ENCODE assay signal across 8 cellular contexts in genomic region chr2:27264753-27265535, GRCh38. TPM values are rescaled to one million over a fixed set of nuclear protein-coding genes. Genes with fewer than 3 reads are reported as not detected.
DNase-seq lines count a peak whose midpoint lies in the region; ATAC-seq and TF ChIP-seq lines count a peak whose summit lies in the region.

No MANE protein-coding gene starts in this region.

- peak overlapping the region; percentile 87 for H2AFZ ChIP-seq in MM.1S (ENCODE audit: low read length)

- peak overlapping the region; percentile 65 for H3K4me3 ChIP-seq in MM.1S (ENCODE audit: low read length)
- H3K4me3 ChIP-seq in sigmoid colon = peak overlapping the region in 3 of 4 donors; percentile 15 to 30 (median 26)

- no peaks in the 10 kb centered on the region for H3K36me3 Mint-ChIP-seq in activated naive CD8-positive, alpha-beta T cell treated with anti-CD3 and anti-CD28 coated beads, Interleukin-2, amount 10 ng/mL, durations not matched to agents 7 days and 5 days

- H3K4me2 ChIP-seq in MM.1S (ENCODE audit: low read depth, low read length) = peak overlapping the region; percentile 81

- 4% methylated on average over 56 of the region's 56 CpGs for WGBS in sigmoid colon, 2 donors

- H3F3A ChIP-seq in MM.1S (ENCODE audit: insufficient read depth, low read length) = no peaks in the 10 kb centered on the region

- no peaks in the 10 kb centered on the region for H3K9me3 ChIP-seq in MM.1S (replicated peaks; ENCODE audit: insufficient read depth, low read length)
- no peaks in the 10 kb centered on the region for H3K9me3 ChIP-seq in sigmoid colon

- H3K27me3 ChIP-seq in MM.1S (replicated peaks; ENCODE audit: insufficient read depth, low read length) = peaks cover 52% of the 10 kb centered on the region
- H3K27me3 ChIP-seq in sigmoid colon = peaks cover 43 to 89% (median 72%) of the 10 kb centered on the region in 3 donors

- H3K36me3 ChIP-seq in MM.1S (replicated peaks; ENCODE audit: insufficient read depth, low read length) = no peaks in the 10 kb centered on the region
- H3K36me3 ChIP-seq in sigmoid colon = no peaks in the 10 kb centered on the region

- no peak for ATAC-seq in activated naive CD8-positive, alpha-beta T cell treated with anti-CD3 and anti-CD28 coated beads, Interleukin-2, amount 10 ng/mL, durations not matched to agents 7 days and 5 days (ENCODE audit: low read depth)
- ATAC-seq in left ventricle myocardium superior (peak; percentile 76), HG03571 (IDR thresholded peaks at IDR 0.05; ENCODE audit: unreplicated experiment) (no peak), HG03159 (IDR thresholded peaks at IDR 0.05; ENCODE audit: unreplicated experiment) (no peak)

- H3K79me2 ChIP-seq in MM.1S (ENCODE audit: low read length) = no peaks in the 10 kb centered on the region

- no peaks in the 10 kb centered on the region for H3K9me2 ChIP-seq in MM.1S (replicated peaks; ENCODE audit: insufficient read depth, low read length)

- H3K27ac Mint-ChIP-seq in activated naive CD8-positive, alpha-beta T cell treated with anti-CD3 and anti-CD28 coated beads, Interleukin-2, amount 10 ng/mL, durations not matched to agents 7 days and 5 days = no peak overlapping the region

- POLR2A ChIA-PET in activated naive CD8-positive, alpha-beta T cell treated with anti-CD3 and anti-CD28 coated beads, Interleukin-2, amount 10 ng/mL, durations not matched to agents 7 days and 5 days (lab: Charles Lee) = interaction anchor here (0.5 to 1.2 kb wide), 4 partner anchors 13 to 65 kb away, joined by 3 to 4 read pairs (median 3); partner anchors contain the start of genes ATRAID and SLC5A6

- no peaks in the 10 kb centered on the region for H3K9me3 Mint-ChIP-seq in activated naive CD8-positive, alpha-beta T cell treated with anti-CD3 and anti-CD28 coated beads, Interleukin-2, amount 10 ng/mL, durations not matched to agents 7 days and 5 days

- H3K4me3 Mint-ChIP-seq in activated naive CD8-positive, alpha-beta T cell treated with anti-CD3 and anti-CD28 coated beads, Interleukin-2, amount 10 ng/mL, durations not matched to agents 7 days and 5 days = peak overlapping the region; percentile 68

- no peak for TF ChIP-seq POLR2A in sigmoid colon (IDR thresholded peaks at IDR 0.05)

- TF ChIP-seq EP300 in sigmoid colon (IDR thresholded peaks at IDR 0.05) = no peak

- TF ChIP-seq CTCF in MM.1S (IDR thresholded peaks at IDR 0.05; ENCODE audit: low read length) (peak; percentile 52), sigmoid colon (IDR thresholded peaks at IDR 0.05) (peak in 2 of 4 experiments; percentile 29 to 30)

- H3K27ac ChIP-seq in MM.1S (ENCODE audit: low read length) (no peak overlapping the region), sigmoid colon (no peak overlapping the region)

- intact Hi-C loops in left ventricle myocardium superior (cut with micrococcal nuclease) = no loop called here
- intact Hi-C loops in sigmoid colon (cut with DNase I) = no loop called here

- in situ Hi-C loops in G401 (cut with HindIII; ENCODE audit: low sequenced_read_pairs) = no loop called here

- H3K4me1 ChIP-seq in MM.1S (ENCODE audit: low read length) = peaks cover 5% of the 10 kb centered on the region; the same call in 1 of the 2 replicates
- H3K4me1 ChIP-seq in sigmoid colon = peaks cover 0 to 38% (median 37%) of the 10 kb centered on the region in 4 donors

- no peaks in the 10 kb centered on the region for H4K20me1 ChIP-seq in MM.1S (ENCODE audit: insufficient read depth, low read length)

- H3K9ac ChIP-seq in MM.1S (ENCODE audit: low read length) = no peak overlapping the region

- peaks cover 43% of the 10 kb centered on the region for H3K27me3 Mint-ChIP-seq in activated naive CD8-positive, alpha-beta T cell treated with anti-CD3 and anti-CD28 coated beads, Interleukin-2, amount 10 ng/mL, durations not matched to agents 7 days and 5 days

- DNase-seq in G401 (ENCODE audit: low spot score) (peak; percentile 20), MM.1S (peak; percentile 58), SKM-1 (lab: John Stamatoyannopoulos, UW; ENCODE audit: unreplicated experiment) (peak; percentile 19), left ventricle myocardium superior (peak; percentile 85), sigmoid colon (no peak)
- DNase-seq in activated naive CD8-positive, alpha-beta T cell treated with anti-CD3 and anti-CD28 coated beads, Interleukin-2, amount 10 ng/mL, durations not matched to agents 7 days and 5 days = peak; percentile 59

- peaks cover 22% of the 10 kb centered on the region for H3K4me1 Mint-ChIP-seq in activated naive CD8-positive, alpha-beta T cell treated with anti-CD3 and anti-CD28 coated beads, Interleukin-2, amount 10 ng/mL, durations not matched to agents 7 days and 5 days

RNA-seq across cellular contexts. Expression of gene SLC30A3, which starts 2.1 kb away (rescaled TPM):
- total RNA-seq in G401 (2014; rRNA removed; shearing (Covaris generic)) = 1.3 and 2.6 TPM in 2 replicates
- total RNA-seq in activated naive CD8-positive, alpha-beta T cell treated with anti-CD3 and anti-CD28 coated beads, Interleukin-2, amount 10 ng/mL, durations not matched to agents 7 days and 5 days = under 1 TPM; 0.34 to 0.64 TPM
- total RNA-seq in left ventricle myocardium superior (9.4 TPM), sigmoid colon (1 to 10 TPM in 1 of 4 donors, under 1 TPM in 2, not detected in 1; 0.28 to 1.1 (median 0.68) TPM)
- polyA plus RNA-seq in sigmoid colon = under 1 TPM in 2 of 3 donors, not detected in 1; 0.10 to 0.60 TPM

RNA-seq across cellular contexts. Expression of gene DNAJC5G, which starts 10.3 kb away (rescaled TPM):
- total RNA-seq in G401 (2014; rRNA removed; shearing (Covaris generic)) = not detected in 2 replicates
- not detected for total RNA-seq in activated naive CD8-positive, alpha-beta T cell treated with anti-CD3 and anti-CD28 coated beads, Interleukin-2, amount 10 ng/mL, durations not matched to agents 7 days and 5 days
- total RNA-seq in left ventricle myocardium superior (2.1 TPM), sigmoid colon (1 to 10 TPM in 1 of 4 donors, under 1 TPM in 1, not detected in 2; 0.71 to 1.7 TPM)
- polyA plus RNA-seq in sigmoid colon = not detected

RNA-seq across cellular contexts. Expression of gene TRIM54, which starts 17.3 kb away (rescaled TPM):
- not detected in 2 replicates for total RNA-seq in G401 (2014; rRNA removed; shearing (Covaris generic))
- total RNA-seq in activated naive CD8-positive, alpha-beta T cell treated with anti-CD3 and anti-CD28 coated beads, Interleukin-2, amount 10 ng/mL, durations not matched to agents 7 days and 5 days = under 1 TPM in 1 of 2 experiments, not detected in 1; 0.19 TPM
- total RNA-seq in left ventricle myocardium superior = 291 TPM
- total RNA-seq in sigmoid colon = under 1 TPM in 1 of 4 donors, not detected in 3; 0.41 TPM
- under 1 TPM in 2 of 3 donors, not detected in 1; 0.16 to 0.46 TPM for polyA plus RNA-seq in sigmoid colon

RNA-seq across cellular contexts. Expression of gene UCN, which starts 43.3 kb away (rescaled TPM):
- total RNA-seq in G401 (2014; rRNA removed; shearing (Covaris generic)) = not detected in 2 replicates
- total RNA-seq in activated naive CD8-positive, alpha-beta T cell treated with anti-CD3 and anti-CD28 coated beads, Interleukin-2, amount 10 ng/mL, durations not matched to agents 7 days and 5 days = 1 to 10 TPM; 3.7 to 5.1 TPM
- 0.55 TPM for total RNA-seq in left ventricle myocardium superior
- 1 to 10 TPM in 3 of 4 donors, under 1 TPM in 1; 0.71 to 6.5 (median 2.8) TPM for total RNA-seq in sigmoid colon
- under 1 TPM in 1 of 3 donors, not detected in 2; 0.89 TPM for polyA plus RNA-seq in sigmoid colon

RNA-seq across cellular contexts. Expression of gene CAD, which starts 47.8 kb away (rescaled TPM):
- total RNA-seq in G401 (2014; rRNA removed; shearing (Covaris generic)) = 52.3 and 69.6 TPM in 2 replicates
- 10 to 100 TPM; 60.1 to 60.4 TPM for total RNA-seq in activated naive CD8-positive, alpha-beta T cell treated with anti-CD3 and anti-CD28 coated beads, Interleukin-2, amount 10 ng/mL, durations not matched to agents 7 days and 5 days
- total RNA-seq in left ventricle myocardium superior = 8.5 TPM
- total RNA-seq in sigmoid colon = 10 to 100 TPM in 3 of 4 donors, 1 to 10 TPM in 1; 9.1 to 25.2 (median 17.1) TPM
- 10 to 100 TPM in 1 of 3 donors, 1 to 10 TPM in 2; 1.8 to 27.4 (median 3.0) TPM for polyA plus RNA-seq in sigmoid colon

Comparison
In these comparisons a context has a peak if more than half of its experiments do, and no peak if none do; other contexts are left out.
1. RNA of gene TRIM54, which starts 17.3 kb away (total RNA-seq): 291 TPM in left ventricle myocardium superior (single experiment); 0.19 TPM in activated naive CD8-positive, alpha-beta T cell treated with anti-CD3 and anti-CD28 coated beads, Interleukin-2, amount 10 ng/mL, durations not matched to agents 7 days and 5 days, 0.41 TPM in sigmoid colon and not detected in G401; every median in the first group is over 100 times any median in the second.